In genomic region chr3:52372822-52373504, GRCh38 we compare ENCODE assay signal across 10 cellular contexts. TPM values are rescaled to one million over a fixed set of nuclear protein-coding genes. Genes with fewer than 3 reads are reported as not detected.
DNase-seq lines count a peak whose midpoint lies in the region; ATAC-seq, FAIRE-seq and TF ChIP-seq lines count a peak whose summit lies in the region.
"Had no signal": no experiment of that assay in that cellular context is flagged by ENCODE, and none has a peak within 500 bp of the region (broad histone marks: within the 10 kb centered on the region; RNA-seq: fewer than 3 reads in every experiment).

No MANE protein-coding gene starts in this region.

- no peak overlapping the region for H3K4ac ChIP-seq in mesendoderm (ENCODE audit: low read depth, low read length)

- no peak overlapping the region for H2BK15ac ChIP-seq in mesendoderm (replicated peaks; ENCODE audit: low read depth)

- H3K9ac ChIP-seq in HUES64 (ENCODE audit: low read depth, low read length) (no peak overlapping the region), astrocyte (ENCODE audit: low read length) (no peak overlapping the region), mesendoderm (ENCODE audit: low read length) (peak overlapping the region; percentile 58)

- H2BK120ac ChIP-seq in mesendoderm (ENCODE audit: low read depth, low read length), result no peak overlapping the region

- FAIRE-seq in astrocyte (lab: Jason Lieb, UNC), result no peak

- H2BK5ac ChIP-seq in mesendoderm (ENCODE audit: low read length), result no peak overlapping the region

- H3K4me1 ChIP-seq in HUES64 (ENCODE audit: insufficient read depth, low read length), result peaks cover 16% of the 10 kb centered on the region
- H3K4me1 ChIP-seq in astrocyte (ENCODE audit: insufficient read depth, low read length), result no peaks in the 10 kb centered on the region
- no peaks in the 10 kb centered on the region for H3K4me1 ChIP-seq in mesendoderm (ENCODE audit: control insufficient read depth, low read depth, low read length)

- H3K27me3 Mint-ChIP-seq in astrocyte (ENCODE audit: low read depth, unreplicated experiment), result peaks cover 44% of the 10 kb centered on the region

- H3K4me3 Mint-ChIP-seq in astrocyte (ENCODE audit: unreplicated experiment), result peak overlapping the region; percentile 47

- H3K79me2 ChIP-seq in astrocyte (ENCODE audit: insufficient read depth, low read length) (no peaks in the 10 kb centered on the region), mesendoderm (ENCODE audit: control insufficient read depth, insufficient read depth, low read length) (no peaks in the 10 kb centered on the region)

- H3K9me3 ChIP-seq in HUES64 (ENCODE audit: insufficient read depth, low read depth, low read length), result no peaks in the 10 kb centered on the region
- no peaks in the 10 kb centered on the region for H3K9me3 ChIP-seq in astrocyte (ENCODE audit: insufficient read depth, low read depth, low read length)

- no peak overlapping the region for H2AFZ ChIP-seq in astrocyte (ENCODE audit: low read depth, low read length)

- no peak overlapping the region for H3K27ac Mint-ChIP-seq in astrocyte (ENCODE audit: unreplicated experiment)

- H3K27ac ChIP-seq in HUES64 (ENCODE audit: low read depth, low read length) (no peak overlapping the region), astrocyte (ENCODE audit: low read depth, low read length) (no peak overlapping the region), mesendoderm (ENCODE audit: low read depth, low read length) (no peak overlapping the region)

- peaks cover 6% of the 10 kb centered on the region for H3K4me1 Mint-ChIP-seq in astrocyte (ENCODE audit: low read depth, unreplicated experiment)

- H3K4me3 ChIP-seq in HUES64 (ENCODE audit: low read length) (peak overlapping the region; percentile 41), astrocyte (ENCODE audit: insufficient read depth, low read depth, low read length) (no peak overlapping the region), mesendoderm (ENCODE audit: low read length) (no peak overlapping the region)

- H4K5ac ChIP-seq in mesendoderm (ENCODE audit: low read length), result no peak overlapping the region

- DNase-seq in Ammon's horn (ENCODE audit: low spot score) (peak; percentile 40), astrocyte (ENCODE audit: low read depth) (no peak), mesendoderm (peak; percentile 67), DMS 273 (lab: John Stamatoyannopoulos, UW; ENCODE audit: unreplicated experiment) (no peak)
- DNase-seq: DMS79 treated with DMSO at 0.1 percent for 48 hours, NCI-H1436 had no signal

- peaks cover 9% of the 10 kb centered on the region for H3K9me3 Mint-ChIP-seq in astrocyte (ENCODE audit: unreplicated experiment)

- H2AK5ac ChIP-seq in mesendoderm (ENCODE audit: low read length), result no peak overlapping the region

- TF ChIP-seq CTCF in astrocyte (IDR thresholded peaks at IDR 0.05; ENCODE audit: insufficient read depth, low read depth, low read length), result no peak

- no peak overlapping the region for H3K18ac ChIP-seq in mesendoderm (ENCODE audit: low read length)

- peak overlapping the region; percentile 74 for H3K56ac ChIP-seq in mesendoderm (ENCODE audit: low read length)

- H3K79me1 ChIP-seq in mesendoderm (ENCODE audit: low read length), result no peaks in the 10 kb centered on the region

- H4K20me1 ChIP-seq in astrocyte (ENCODE audit: insufficient read depth, low read length), result no peaks in the 10 kb centered on the region

- no peaks in the 10 kb centered on the region for H3K36me3 ChIP-seq in HUES64 (ENCODE audit: insufficient read depth, low read length)
- H3K36me3 ChIP-seq in astrocyte (ENCODE audit: insufficient read depth, low read length), result no peaks in the 10 kb centered on the region
- no peaks in the 10 kb centered on the region for H3K36me3 ChIP-seq in mesendoderm (ENCODE audit: control insufficient read depth, insufficient read depth, low read length)

- no peak for ATAC-seq in GM21825 (IDR thresholded peaks at IDR 0.05; ENCODE audit: unreplicated experiment)
- no peak for ATAC-seq in GM21786 (IDR thresholded peaks at IDR 0.05; ENCODE audit: unreplicated experiment)
- ATAC-seq in HG03196 (IDR thresholded peaks at IDR 0.05; ENCODE audit: unreplicated experiment), result no peak

- H3K27me3 ChIP-seq in HUES64 (ENCODE audit: insufficient read depth, low read length) (peaks cover 11% of the 10 kb centered on the region; the same call in 1 of the 2 replicates), astrocyte (ENCODE audit: insufficient read depth, low read length) (peaks cover 6% of the 10 kb centered on the region), mesendoderm (ENCODE audit: insufficient read depth, low read length, poor library complexity) (no peaks in the 10 kb centered on the region)

- 32% methylated on average over 40 of the region's 40 CpGs for WGBS in HUES64
- WGBS in mesendoderm (ENCODE audit: extremely low coverage, insufficient coverage, low lambda C conversion rate), result no CpG with 5 or more reads among the region's 40 CpGs

- no peak overlapping the region for H3K23ac ChIP-seq in mesendoderm (ENCODE audit: low read length)

- no peak overlapping the region for H4K8ac ChIP-seq in mesendoderm (ENCODE audit: low read depth, low read length)

- peaks cover 2% of the 10 kb centered on the region for H3K36me3 Mint-ChIP-seq in astrocyte (ENCODE audit: low read depth, unreplicated experiment)

- H3K4me2 ChIP-seq in astrocyte (ENCODE audit: low read length) (peak overlapping the region; percentile 70), mesendoderm (ENCODE audit: low read length) (peak overlapping the region; percentile 40)

RNA-seq across cellular contexts. Expression of gene BAP1, which starts 36.8 kb away (rescaled TPM):
- 57.6 TPM for polyA plus RNA-seq in HUES64 (2013, experiment 1 of 2)
- 59.8 TPM for polyA plus RNA-seq in HUES64 (2013, experiment 2 of 2)
- total RNA-seq in astrocyte, result 70.6 and 74.0 TPM in 2 replicates
- polyA plus RNA-seq in mesendoderm (2013, experiment 1 of 2), result 39.0 TPM
- 38.6 TPM for polyA plus RNA-seq in mesendoderm (2013, experiment 2 of 2)

RNA-seq across cellular contexts. Expression of gene PHF7, which starts 37.5 kb away (rescaled TPM):
- 5.4 TPM for polyA plus RNA-seq in HUES64 (2013, experiment 1 of 2)
- 9.1 TPM for polyA plus RNA-seq in HUES64 (2013, experiment 2 of 2)
- total RNA-seq in astrocyte, result 3.9 and 4.8 TPM in 2 replicates
- polyA plus RNA-seq in mesendoderm (2013, experiment 1 of 2), result 4.9 TPM
- 4.9 TPM for polyA plus RNA-seq in mesendoderm (2013, experiment 2 of 2)

RNA-seq across cellular contexts. Expression of gene DNAH1, which starts 56.8 kb away (rescaled TPM):
- polyA plus RNA-seq in HUES64 (2013, experiment 1 of 2), result 0.40 TPM
- polyA plus RNA-seq in HUES64 (2013, experiment 2 of 2), result 0.89 TPM
- 2.2 and 2.3 TPM in 2 replicates for total RNA-seq in astrocyte
- 0.04 TPM for polyA plus RNA-seq in mesendoderm (2013, experiment 1 of 2)
- polyA plus RNA-seq in mesendoderm (2013, experiment 2 of 2), result 0.15 TPM

Comparison
In these comparisons a context has a peak if more than half of its experiments do, and no peak if none do; other contexts are left out.
1. DNase-seq: peak in Ammon's horn (single experiment) and mesendoderm (single experiment); none in astrocyte (single experiment) and DMS 273 (single experiment).